15 cellular contexts compared by ENCODE assay signal in genomic region chrX:19807414-19807813, GRCh38.
DNase-seq lines count a peak whose midpoint lies in the region; ATAC-seq lines count a peak whose summit lies in the region.
"Had no signal": no experiment of that assay in that cellular context is flagged by ENCODE, and none has a peak within 500 bp of the region (broad histone marks: within the 10 kb centered on the region; RNA-seq: fewer than 3 reads in every experiment).

No MANE protein-coding gene starts in this region.

- CTCF ChIA-PET in activated CD4-positive, alpha-beta memory T cell treated with anti-CD3 and anti-CD28 coated beads for 36 hours (lab: Charles Lee), result no interaction called here

- H3K4me3 Mint-ChIP-seq in activated naive CD4-positive, alpha-beta T cell treated with anti-CD3 and anti-CD28 coated beads, Interleukin-2, amount 50 U/mL, for 24 hours, result no peak overlapping the region
- H3K4me3 Mint-ChIP-seq in activated CD4-positive, alpha-beta memory T cell treated with anti-CD3 and anti-CD28 coated beads for 36 hours, result no peak overlapping the region
- H3K4me3 Mint-ChIP-seq in stimulated activated effector memory CD8-positive, alpha-beta T cell treated with anti-CD3 and anti-CD28 coated beads, Interleukin-12 subunit alpha, Interleukin-12 subunit beta, amount 100 ng/mL, for 72 hours, result peak overlapping the region; percentile 41
- H3K4me3 Mint-ChIP-seq: CD8-positive, alpha-beta T cell; HFFc6; neural progenitor cell; WTC11 had no signal

- H3K27ac Mint-ChIP-seq in activated naive CD4-positive, alpha-beta T cell treated with anti-CD3 and anti-CD28 coated beads, Interleukin-2, amount 50 U/mL, for 24 hours, result peak overlapping the region; percentile 63
- peak overlapping the region; percentile 76 for H3K27ac Mint-ChIP-seq in activated CD4-positive, alpha-beta memory T cell treated with anti-CD3 and anti-CD28 coated beads for 36 hours
- H3K27ac Mint-ChIP-seq in stimulated activated effector memory CD8-positive, alpha-beta T cell treated with anti-CD3 and anti-CD28 coated beads, Interleukin-12 subunit alpha, Interleukin-12 subunit beta, amount 100 ng/mL, for 72 hours, result peak overlapping the region; percentile 60
- H3K27ac Mint-ChIP-seq: CD8-positive, alpha-beta T cell; HFFc6; neural progenitor cell; WTC11 had no signal

- H3K36me3 Mint-ChIP-seq in activated naive CD4-positive, alpha-beta T cell treated with anti-CD3 and anti-CD28 coated beads, Interleukin-2, amount 50 U/mL, for 24 hours, result peaks cover 3% of the 10 kb centered on the region
- peaks cover 3% of the 10 kb centered on the region for H3K36me3 Mint-ChIP-seq in activated CD4-positive, alpha-beta memory T cell treated with anti-CD3 and anti-CD28 coated beads for 36 hours
- H3K36me3 Mint-ChIP-seq in stimulated activated effector memory CD8-positive, alpha-beta T cell treated with anti-CD3 and anti-CD28 coated beads, Interleukin-12 subunit alpha, Interleukin-12 subunit beta, amount 100 ng/mL, for 72 hours, result no peaks in the 10 kb centered on the region
- H3K36me3 Mint-ChIP-seq: neural progenitor cell, WTC11 had no signal

- POLR2A ChIA-PET in activated CD4-positive, alpha-beta memory T cell treated with anti-CD3 and anti-CD28 coated beads for 36 hours (lab: Charles Lee), result interaction anchor here (0.6 to 1.1 kb wide), 2 partner anchors 64 to 70 kb away, joined by 3 read pairs; no protein-coding TSS in a partner anchor

- no peaks in the 10 kb centered on the region for H3K27me3 Mint-ChIP-seq in activated naive CD4-positive, alpha-beta T cell treated with anti-CD3 and anti-CD28 coated beads, Interleukin-2, amount 50 U/mL, for 24 hours
- H3K27me3 Mint-ChIP-seq in activated CD4-positive, alpha-beta memory T cell treated with anti-CD3 and anti-CD28 coated beads for 36 hours, result no peaks in the 10 kb centered on the region

- intact Hi-C loops in activated CD4-positive, alpha-beta memory T cell treated with anti-CD3 and anti-CD28 coated beads for 36 hours (cut with micrococcal nuclease), result no loop called here

- in situ Hi-C loops in ACHN (cut with HindIII; ENCODE audit: low pct_ligation_motif_present, low pct_unique_long_range_greater_than_20kb, low sequenced_read_pairs), result no loop called here

- DNase-seq in activated naive CD4-positive, alpha-beta T cell treated with anti-CD3 and anti-CD28 coated beads, Interleukin-2, amount 50 U/mL, for 16 hours, result no peak
- no peak for DNase-seq in activated CD4-positive, alpha-beta memory T cell treated with anti-CD3 and anti-CD28 coated beads for 36 hours
- no peak for DNase-seq in stimulated activated effector memory CD8-positive, alpha-beta T cell treated with anti-CD3 and anti-CD28 coated beads, Interleukin-12 subunit alpha, Interleukin-12 subunit beta, amount 100 ng/mL, for 72 hours (ENCODE audit: low spot score in 2 of 2)
- DNase-seq in NCI-H524 treated with DMSO at 0.1 percent for 48 hours (lab: John Stamatoyannopoulos, UW) (no peak), MV-4-11 (lab: John Stamatoyannopoulos, UW) (no peak), ACHN (no peak)
- DNase-seq: activated CD8-positive, alpha-beta memory T cell treated with anti-CD3 and anti-CD28 coated beads, Interleukin-2, amount 50 U/mL, for 4 hours; glutamatergic neuron; HFFc6; NK-92 treated with Interleukin-12 subunit alpha and Interleukin-12 subunit beta, amount 100 ng/mL, for 24 hours had no signal

- H3K4me1 Mint-ChIP-seq in activated naive CD4-positive, alpha-beta T cell treated with anti-CD3 and anti-CD28 coated beads, Interleukin-2, amount 50 U/mL, for 24 hours, result peaks cover 54% of the 10 kb centered on the region
- H3K4me1 Mint-ChIP-seq in activated CD4-positive, alpha-beta memory T cell treated with anti-CD3 and anti-CD28 coated beads for 36 hours (ENCODE audit: low read depth), result peaks cover 57% of the 10 kb centered on the region
- H3K4me1 Mint-ChIP-seq in stimulated activated effector memory CD8-positive, alpha-beta T cell treated with anti-CD3 and anti-CD28 coated beads, Interleukin-12 subunit alpha, Interleukin-12 subunit beta, amount 100 ng/mL, for 72 hours, result peaks cover 47% of the 10 kb centered on the region

- ATAC-seq in HG02623 (IDR thresholded peaks at IDR 0.05; ENCODE audit: unreplicated experiment), result peak; percentile 43
- ATAC-seq in stimulated activated effector memory CD8-positive, alpha-beta T cell treated with anti-CD3 and anti-CD28 coated beads, Interleukin-12 subunit alpha, Interleukin-12 subunit beta, amount 100 ng/mL, for 72 hours, result no peak
- ATAC-seq: CD8-positive, alpha-beta T cell; WTC11 had no signal

- H3K9me3 Mint-ChIP-seq in activated naive CD4-positive, alpha-beta T cell treated with anti-CD3 and anti-CD28 coated beads, Interleukin-2, amount 50 U/mL, for 24 hours, result no peaks in the 10 kb centered on the region
- H3K9me3 Mint-ChIP-seq in activated CD4-positive, alpha-beta memory T cell treated with anti-CD3 and anti-CD28 coated beads for 36 hours, result peaks cover 4% of the 10 kb centered on the region
- no peaks in the 10 kb centered on the region for H3K9me3 Mint-ChIP-seq in stimulated activated effector memory CD8-positive, alpha-beta T cell treated with anti-CD3 and anti-CD28 coated beads, Interleukin-12 subunit alpha, Interleukin-12 subunit beta, amount 100 ng/mL, for 72 hours
- H3K9me3 Mint-ChIP-seq: HFFc6, WTC11 had no signal
